ENCODE assay signal across 1 cellular context in genomic region chr6:151059612-151060095, GRCh38.
TF ChIP-seq lines count a peak whose summit lies in the region.

No MANE protein-coding gene starts in this region.

TF ChIP-seq in A549, 52 proteins besides CTCF, POLR2A, EP300 and RAD21 (continued from another document):
- no peak for TF ChIP-seq REST (IDR thresholded peaks at IDR 0.05)
